In the genomic region with DNA sequence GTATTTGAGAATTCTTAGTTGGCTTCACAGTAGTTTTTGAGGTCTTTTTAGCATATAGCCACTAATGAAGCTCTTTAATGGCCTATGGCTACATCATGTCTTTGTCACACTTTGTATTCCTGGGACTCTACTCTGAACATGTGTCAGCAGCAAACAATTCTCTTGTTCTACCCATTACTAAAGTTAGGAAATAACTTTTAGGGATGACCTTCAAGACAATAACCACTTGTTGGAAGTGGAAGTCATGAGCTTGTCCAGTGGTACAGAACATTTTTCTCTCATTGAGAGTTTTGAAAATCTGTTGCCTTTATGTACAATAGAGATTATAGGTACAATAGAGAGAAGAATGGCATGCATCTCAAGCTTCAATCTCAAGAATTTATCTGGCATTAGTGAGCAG, we compare ENCODE assay signal across 11 cellular contexts.
"Had no signal": no experiment of that assay in that cellular context is flagged by ENCODE, and none has a peak within 500 bp of the region (broad histone marks: within the 10 kb centered on the region; RNA-seq: fewer than 3 reads in every experiment).

No MANE protein-coding gene starts in this region.

- H3K9me3 ChIP-seq: HAP-1 had no signal

- DNase-seq: GM23248, GOT3, H7, H9, HCEC 1CT, HFFc6 had no signal

- H3K4me3 Mint-ChIP-seq: GM23338, H9, HFFc6 had no signal

- H3K4me3 ChIP-seq: GM23248, GM23338, HAP-1 had no signal

- H3K9me3 Mint-ChIP-seq: GM23338, H9, HFFc6 had no signal

- H3K27ac Mint-ChIP-seq: GM23338, H9, HFFc6 had no signal

- H3K36me3 ChIP-seq: HAP-1 had no signal

- H3K27ac ChIP-seq: GM23248 had no signal

- FAIRE-seq: H1, H54 had no signal

- ATAC-seq: GM23338, HCT116 had no signal
